In the genomic region with DNA sequence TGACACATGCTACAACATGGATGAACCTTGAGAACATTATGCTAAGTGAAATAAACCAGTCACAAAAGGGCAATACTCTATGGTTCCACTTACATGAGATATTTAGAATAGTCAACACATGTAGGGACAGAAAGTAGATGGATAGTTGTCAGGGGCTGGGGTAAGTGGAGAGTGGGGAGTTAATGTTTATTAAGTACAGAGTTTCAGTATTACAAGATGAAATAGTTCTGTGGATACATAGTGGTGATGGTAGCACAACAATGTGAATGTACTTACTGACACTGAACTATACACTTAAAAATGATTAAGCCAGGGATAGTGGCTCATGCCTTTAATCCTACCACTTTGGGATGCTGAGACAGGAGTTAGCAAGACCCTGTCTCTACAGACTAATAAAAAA, we compare ENCODE assay signal across 23 cellular contexts. TPM values are rescaled to one million over a fixed set of nuclear protein-coding genes. Genes with fewer than 3 reads are reported as not detected.
DNase-seq lines count a peak whose midpoint lies in the region; ATAC-seq, FAIRE-seq and TF ChIP-seq lines count a peak whose summit lies in the region.
"Had no signal": no experiment of that assay in that cellular context is flagged by ENCODE, and none has a peak within 500 bp of the region (broad histone marks: within the 10 kb centered on the region; RNA-seq: fewer than 3 reads in every experiment).

No MANE protein-coding gene starts in this region.

- SMC1A ChIA-PET in GM12878 (lab: Charles Lee; ENCODE audit: uncharacterized antibody, unreplicated experiment) = no interaction called here

- DNase-seq in GM12878 (ENCODE audit: low read depth, low spot score) (no peak), SW 1271 (lab: John Stamatoyannopoulos, UW) (no peak)
- DNase-seq: ACHN; BE2C; C1 segment of cervical spinal cord; CD4-positive, CD25-positive, alpha-beta regulatory T cell; CD8-positive, alpha-beta memory T cell; COR-L47; DMS 273 treated with DMSO at 0.1 percent for 48 hours; DMS53; DND-41; EL; IMR-90; Karpas-422; KBM-7 had no signal

- H3K9ac ChIP-seq in GM12878 (ENCODE audit: control insufficient read depth, insufficient read depth, low read length) = no peak overlapping the region

- no TSS peak for BruUV-seq in GM12878 (replicated peaks; lab: Mats Ljungman, UMichigan)

- intact Hi-C loops in GM12878 (cut with micrococcal nuclease; ENCODE audit: unreplicated experiment) = no loop called here

- CTCF ChIA-PET in GM12878 (lab: Yijun Ruan, JAX) = no interaction called here

- TF ChIP-seq EP300 in GM12878 (IDR thresholded peaks at IDR 0.05; ENCODE audit: borderline replicate concordance in 1 of 2, control insufficient read depth in 1 of 2, low read depth in 2 of 2, low read length in 2 of 2) = no peak

- H3K27me3 ChIP-seq in GM12878 (replicated peaks in 1 of 2; ENCODE audit: control insufficient read depth in 2 of 2, insufficient read depth in 2 of 2, low read length in 1 of 2) = no peaks in the 10 kb centered on the region
- H3K27me3 ChIP-seq: BE2C had no signal

- peaks cover 1 to 9% of the 10 kb centered on the region in 2 experiments for H3K36me3 ChIP-seq in GM12878 (ENCODE audit: control insufficient read depth in 2 of 2, insufficient read depth in 2 of 2, low read length in 1 of 2)

- no peaks in the 10 kb centered on the region for H4K20me1 ChIP-seq in GM12878 (ENCODE audit: control insufficient read depth, insufficient read depth)

- no peak overlapping the region for H3K4me3 ChIP-seq in GM12878
- H3K4me3 ChIP-seq: HAP-1 had no signal

- no peak overlapping the region for H3K27ac ChIP-seq in GM12878 (ENCODE audit: control insufficient read depth, insufficient read depth)

- POLR2A ChIA-PET in GM12878 (lab: Charles Lee) = no interaction called here

- ATAC-seq in GM19438 (IDR thresholded peaks at IDR 0.05; ENCODE audit: low read depth, unreplicated experiment) (peak; percentile 65), HG03135 (IDR thresholded peaks at IDR 0.05; ENCODE audit: unreplicated experiment) (peak; percentile 69), GM12878 (peak; percentile 41; the same call in 2 of the 3 replicates), HG03442 (IDR thresholded peaks at IDR 0.05; ENCODE audit: unreplicated experiment) (no peak), HG02885 (IDR thresholded peaks at IDR 0.05; ENCODE audit: poor library complexity, unreplicated experiment) (no peak)

- RAD21 ChIA-PET in GM12878 (lab: Charles Lee; ENCODE audit: unreplicated experiment) = no interaction called here

- FAIRE-seq in GM12878 (lab: Jason Lieb, UNC) = no peak
- FAIRE-seq: A204.1, GM12891, HTR-8/SVneo had no signal

- H3K9me3 ChIP-seq in GM12878 (replicated peaks; ENCODE audit: control insufficient read depth, insufficient read depth, low read length) = no peaks in the 10 kb centered on the region
- H3K9me3 ChIP-seq: BE2C, HAP-1 had no signal

- TF ChIP-seq POLR2A in GM12878 (IDR thresholded peaks at IDR 0.05; ENCODE audit: low read depth, low read length) = no peak

- H3K79me2 ChIP-seq in GM12878 (ENCODE audit: control insufficient read depth, insufficient read depth, low read length) = no peaks in the 10 kb centered on the region

- H3K4me1 ChIP-seq in GM12878 (ENCODE audit: control insufficient read depth, insufficient read depth, low read length) = no peaks in the 10 kb centered on the region
- H3K4me1 ChIP-seq: BE2C had no signal

- no peak for TF ChIP-seq RAD21 in GM12878 (IDR thresholded peaks at IDR 0.05; ENCODE audit: insufficient read depth, low read depth, low read length)

- in situ Hi-C loops in GM12878 (cut with MboI) = no loop called here

- no peak for TF ChIP-seq CTCF in GM12878 (IDR thresholded peaks at IDR 0.05 in 2 of 3, conservative IDR thresholded peaks at IDR 0.05 in 1 of 3; ENCODE audit: control insufficient read depth in 2 of 3, extremely low read depth in 1 of 3, insufficient read depth in 1 of 3, low read depth in 3 of 3, low read length in 3 of 3)

- H3K4me2 ChIP-seq in GM12878 (ENCODE audit: control insufficient read depth, insufficient read depth) = no peak overlapping the region

- no peak overlapping the region for H2AFZ ChIP-seq in GM12878 (ENCODE audit: control insufficient read depth, low read depth, low read length)

TF ChIP-seq in GM12878, 131 proteins besides CTCF, POLR2A, EP300 and RAD21 (continues in another document):
- TF ChIP-seq ZNF274 (IDR thresholded peaks at IDR 0.05; ENCODE audit: insufficient read depth, insufficient read length) (no peak), TCF12 (IDR thresholded peaks at IDR 0.05; ENCODE audit: low read depth, low read length) (no peak), POLR2AphosphoS5 (IDR thresholded peaks at IDR 0.05; ENCODE audit: low read length) (no peak), EGR1 (IDR thresholded peaks at IDR 0.05; ENCODE audit: borderline replicate concordance in 1 of 2, low read depth in 2 of 2, low read length in 2 of 2) (no peak), CBX5 (IDR thresholded peaks at IDR 0.05; ENCODE audit: low read depth) (no peak), ETV6 (conservative IDR thresholded peaks at IDR 0.05 in 1 of 2, IDR thresholded peaks at IDR 0.05 in 1 of 2; ENCODE audit: borderline replicate concordance in 1 of 2, low read depth in 1 of 2) (no peak), RCOR1 (conservative IDR thresholded peaks at IDR 0.05; ENCODE audit: low read depth, low read length) (no peak), NR2F1 (conservative IDR thresholded peaks at IDR 0.05) (no peak), ZSCAN29 (IDR thresholded peaks at IDR 0.05) (no peak), IKZF2 (IDR thresholded peaks at IDR 0.05) (no peak), RB1 (IDR thresholded peaks at IDR 0.05; ENCODE audit: borderline replicate concordance) (no peak)
- TF ChIP-seq, protein P1, sequence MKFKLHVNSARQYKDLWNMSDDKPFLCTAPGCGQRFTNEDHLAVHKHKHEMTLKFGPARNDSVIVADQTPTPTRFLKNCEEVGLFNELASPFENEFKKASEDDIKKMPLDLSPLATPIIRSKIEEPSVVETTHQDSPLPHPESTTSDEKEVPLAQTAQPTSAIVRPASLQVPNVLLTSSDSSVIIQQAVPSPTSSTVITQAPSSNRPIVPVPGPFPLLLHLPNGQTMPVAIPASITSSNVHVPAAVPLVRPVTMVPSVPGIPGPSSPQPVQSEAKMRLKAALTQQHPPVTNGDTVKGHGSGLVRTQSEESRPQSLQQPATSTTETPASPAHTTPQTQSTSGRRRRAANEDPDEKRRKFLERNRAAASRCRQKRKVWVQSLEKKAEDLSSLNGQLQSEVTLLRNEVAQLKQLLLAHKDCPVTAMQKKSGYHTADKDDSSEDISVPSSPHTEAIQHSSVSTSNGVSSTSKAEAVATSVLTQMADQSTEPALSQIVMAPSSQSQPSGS (IDR thresholded peaks at IDR 0.05; ENCODE audit: low read length) = no peak
- TF ChIP-seq, protein P2, sequence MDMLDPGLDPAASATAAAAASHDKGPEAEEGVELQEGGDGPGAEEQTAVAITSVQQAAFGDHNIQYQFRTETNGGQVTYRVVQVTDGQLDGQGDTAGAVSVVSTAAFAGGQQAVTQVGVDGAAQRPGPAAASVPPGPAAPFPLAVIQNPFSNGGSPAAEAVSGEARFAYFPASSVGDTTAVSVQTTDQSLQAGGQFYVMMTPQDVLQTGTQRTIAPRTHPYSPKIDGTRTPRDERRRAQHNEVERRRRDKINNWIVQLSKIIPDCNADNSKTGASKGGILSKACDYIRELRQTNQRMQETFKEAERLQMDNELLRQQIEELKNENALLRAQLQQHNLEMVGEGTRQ (IDR thresholded peaks at IDR 0.05; ENCODE audit: borderline replicate concordance, low read depth, low read length) = no peak

RNA-seq across cellular contexts. Expression of a gene that starts 8.7 kb away (rescaled TPM):
- 244 and 271 TPM in 2 replicates for total RNA-seq in GM12878 (2013; cell fraction: nucleolus; rRNA removed)
- 73.5 and 92.4 TPM in 2 replicates for total RNA-seq in GM12878 (2014; rRNA removed)
- 99.5 and 101 TPM in 2 replicates for total RNA-seq in GM12878 (2014; rRNA removed; fragmentation: Illumina TruSeq; extraction: Trizol)
- 73.1 and 73.4 TPM in 2 replicates for total RNA-seq in GM12878 (2021)
- 42.7 TPM for polyA plus RNA-seq in GM12878 (2011; ENCODE audit: low read depth)
- polyA plus RNA-seq in GM12878 (2011; rRNA removed) = 109 and 186 TPM in 2 replicates
- polyA plus RNA-seq in GM12878 (2011; cell fraction: cytosol; rRNA removed) = 49.6 and 70.3 TPM in 2 replicates
- polyA plus RNA-seq in GM12878 (2011; cell fraction: nucleus; rRNA removed) = 79.8 and 123 TPM in 2 replicates
- polyA plus RNA-seq in GM12878 (2012) = 37.0 and 41.6 TPM in 2 replicates
- 111 and 147 TPM in 2 replicates for polyA plus RNA-seq in GM12878 (2014; fragmentation: Illumina TruSeq; extraction: Trizol)
- polyA plus RNA-seq in GM12878 (2014; fragmentation: Nextera tagmentation; extraction: Ambion mirVana) = 10 to 100 TPM; 79.4 to 85.2 TPM
- 71.9 and 78.6 TPM in 2 replicates for polyA plus RNA-seq in GM12878 (2014; rRNA removed)
- 100 to 1,000 TPM; 120 to 132 TPM for polyA plus RNA-seq in GM12878 (2016; fragmentation: Nextera tagmentation; extraction: Ambion mirVana)
- polyA minus RNA-seq in GM12878 (2011; rRNA and poly(A)+ RNA removed) = 57.7 and 77.1 TPM in 2 replicates
- polyA minus RNA-seq in GM12878 (2011; cell fraction: cytosol; rRNA and poly(A)+ RNA removed) = 43.7 and 51.8 TPM in 2 replicates
- 28.8 and 52.0 TPM in 2 replicates for polyA minus RNA-seq in GM12878 (2011; cell fraction: nucleus; rRNA and poly(A)+ RNA removed)

RNA-seq across cellular contexts. Expression of a gene that starts 50.5 kb away (rescaled TPM):
- total RNA-seq in GM12878 (2013; cell fraction: nucleolus; rRNA removed) = 23.3 and 27.4 TPM in 2 replicates
- total RNA-seq in GM12878 (2014; rRNA removed) (4.0 and 5.8 TPM in 2 replicates), GM12878 (2014; rRNA removed; fragmentation: Illumina TruSeq; extraction: Trizol) (3.8 and 6.1 TPM in 2 replicates), GM12878 (2021) (10.6 and 10.8 TPM in 2 replicates)
- 2.5 TPM for polyA plus RNA-seq in GM12878 (2011; ENCODE audit: low read depth)
- polyA plus RNA-seq in GM12878 (2011; rRNA removed) (9.2 and 12.9 TPM in 2 replicates), GM12878 (2014; fragmentation: Illumina TruSeq; extraction: Trizol) (5.6 and 7.0 TPM in 2 replicates), GM12878 (2014; fragmentation: Nextera tagmentation; extraction: Ambion mirVana) (1 to 10 TPM; 3.6 to 6.0 TPM), GM12878 (2014; rRNA removed) (2.4 and 4.3 TPM in 2 replicates), GM12878 (2016; fragmentation: Nextera tagmentation; extraction: Ambion mirVana) (10 to 100 TPM; 17.6 to 19.8 TPM)
- polyA plus RNA-seq in GM12878 (2011; cell fraction: cytosol; rRNA removed) = 4.4 and 7.5 TPM in 2 replicates
- 4.7 and 6.5 TPM in 2 replicates for polyA plus RNA-seq in GM12878 (2011; cell fraction: nucleus; rRNA removed)
- 7.4 and 9.6 TPM in 2 replicates for polyA plus RNA-seq in GM12878 (2012)
- 3.4 and 5.0 TPM in 2 replicates for polyA minus RNA-seq in GM12878 (2011; rRNA and poly(A)+ RNA removed)
- polyA minus RNA-seq in GM12878 (2011; cell fraction: cytosol; rRNA and poly(A)+ RNA removed) = 1.1 and 1.6 TPM in 2 replicates
- 2.7 and 3.3 TPM in 2 replicates for polyA minus RNA-seq in GM12878 (2011; cell fraction: nucleus; rRNA and poly(A)+ RNA removed)

Comparison
In these comparisons a context has a peak if more than half of its experiments do, and no peak if none do; other contexts are left out.
1. ATAC-seq: peak in GM19438 (single experiment), HG03135 (single experiment) and GM12878 (single experiment); none in HG03442 (single experiment) and HG02885 (single experiment).